ENCODE assay signal across 20 cellular contexts in the genomic region with DNA sequence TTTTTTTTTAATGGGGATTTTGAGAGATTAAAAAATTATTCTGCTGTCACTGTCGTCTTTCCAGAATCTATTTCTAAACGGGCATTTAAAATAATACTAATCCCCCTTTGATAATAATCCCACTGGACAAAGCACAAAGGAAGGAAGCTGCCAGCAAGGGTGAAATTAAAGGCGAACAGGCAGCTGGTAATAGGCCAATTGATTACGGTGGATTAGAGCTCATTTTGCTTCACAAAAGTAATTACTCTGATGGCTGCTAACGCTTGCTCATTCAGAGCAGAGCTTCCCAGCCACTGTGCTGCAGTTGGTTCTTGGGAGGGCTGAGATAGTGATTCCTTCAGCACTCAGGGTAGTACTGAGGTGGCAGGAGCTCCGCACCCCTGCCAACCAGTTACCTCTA.
"Had no signal": no experiment of that assay in that cellular context is flagged by ENCODE, and none has a peak within 500 bp of the region (broad histone marks: within the 10 kb centered on the region; RNA-seq: fewer than 3 reads in every experiment).

No MANE protein-coding gene starts in this region.

- H3K27ac ChIP-seq: coronary artery, heart right ventricle, sigmoid colon, uterus had no signal

- H3K36me3 ChIP-seq: heart right ventricle, sigmoid colon, uterus had no signal

- H3K36me3 Mint-ChIP-seq: activated CD4-positive, alpha-beta memory T cell treated with anti-CD3 and anti-CD28 coated beads for 36 hours had no signal

- H3K4me3 Mint-ChIP-seq: activated CD4-positive, alpha-beta memory T cell treated with anti-CD3 and anti-CD28 coated beads for 36 hours; activated naive CD4-positive, alpha-beta T cell treated with anti-CD3 and anti-CD28 coated beads for 36 hours; activated T-cell treated with anti-CD3 and anti-CD28 coated beads, Interleukin-2, amount 50 U/mL, for 72 hours; memory B cell; nephron; stimulated activated naive B cell treated with anti-CD40 and anti-IgM and Interleukin-4, amounts not matched to agents 10 μg/mL and 1 μg/mL and 100 μg/mL, for 72 hours had no signal

- H3K9me3 Mint-ChIP-seq: activated CD4-positive, alpha-beta memory T cell treated with anti-CD3 and anti-CD28 coated beads for 36 hours; activated naive CD4-positive, alpha-beta T cell treated with anti-CD3 and anti-CD28 coated beads for 36 hours; activated T-cell treated with anti-CD3 and anti-CD28 coated beads, Interleukin-2, amount 50 U/mL, for 72 hours; memory B cell; nephron had no signal

- H3K27ac Mint-ChIP-seq: activated CD4-positive, alpha-beta memory T cell treated with anti-CD3 and anti-CD28 coated beads for 36 hours; activated naive CD4-positive, alpha-beta T cell treated with anti-CD3 and anti-CD28 coated beads for 36 hours; activated T-cell treated with anti-CD3 and anti-CD28 coated beads, Interleukin-2, amount 50 U/mL, for 72 hours; memory B cell; nephron; stimulated activated naive B cell treated with anti-CD40 and anti-IgM and Interleukin-4, amounts not matched to agents 10 μg/mL and 1 μg/mL and 100 μg/mL, for 72 hours had no signal

- H3K27me3 Mint-ChIP-seq: activated CD4-positive, alpha-beta memory T cell treated with anti-CD3 and anti-CD28 coated beads for 36 hours; memory B cell; stimulated activated naive B cell treated with anti-CD40 and anti-IgM and Interleukin-4, amounts not matched to agents 10 μg/mL and 1 μg/mL and 100 μg/mL, for 72 hours had no signal

- ATAC-seq: activated T-cell treated with anti-CD3 and anti-CD28 coated beads, Interleukin-2, amount 50 U/mL, for 72 hours; heart right ventricle; left colon; stimulated activated naive B cell treated with anti-CD40 and anti-IgM and Interleukin-4, amounts not matched to agents 10 μg/mL and 1 μg/mL and 100 μg/mL, for 72 hours had no signal

- H3K4me3 ChIP-seq: coronary artery, heart right ventricle, sigmoid colon, uterus had no signal

- H3K4me1 ChIP-seq: uterus had no signal

- DNase-seq: activated CD4-positive, alpha-beta memory T cell treated with anti-CD3 and anti-CD28 coated beads for 36 hours; activated CD4-positive, alpha-beta T cell treated with anti-CD3 and anti-CD28 coated beads for 48 hours; activated effector memory CD4-positive, alpha-beta T cell treated with Interleukin-2 at 50 U/mL for 16 hours; activated naive CD4-positive, alpha-beta T cell treated with anti-CD3 and anti-CD28 coated beads for 36 hours; activated T-cell treated with anti-CD3 and anti-CD28 coated beads, Interleukin-2, amount 50 U/mL, for 72 hours; amygdala; cerebellar nuclear complex; heart right ventricle; left colon; occipital lobe; posterior cingulate gyrus; stimulated activated CD4-positive, alpha-beta T cell treated with anti-CD3 and anti-CD28 coated beads, Interleukin-2, amount 100 ng/mL, for 48 hours; stimulated activated CD8-positive, alpha-beta memory T cell treated with anti-CD3 and anti-CD28 coated beads, Interleukin-4, amount 100 ng/mL, for 48 hours; stimulated activated naive B cell treated with anti-CD40 and anti-IgM and Interleukin-4, amounts not matched to agents 10 μg/mL and 1 μg/mL and 100 μg/mL, for 72 hours; trophoblast cell; uterus had no signal

- H3K9me3 ChIP-seq: sigmoid colon, uterus had no signal

- H3K27me3 ChIP-seq: heart right ventricle, sigmoid colon, uterus had no signal
